ENCODE assay signal across 2 cellular contexts in the genomic region with DNA sequence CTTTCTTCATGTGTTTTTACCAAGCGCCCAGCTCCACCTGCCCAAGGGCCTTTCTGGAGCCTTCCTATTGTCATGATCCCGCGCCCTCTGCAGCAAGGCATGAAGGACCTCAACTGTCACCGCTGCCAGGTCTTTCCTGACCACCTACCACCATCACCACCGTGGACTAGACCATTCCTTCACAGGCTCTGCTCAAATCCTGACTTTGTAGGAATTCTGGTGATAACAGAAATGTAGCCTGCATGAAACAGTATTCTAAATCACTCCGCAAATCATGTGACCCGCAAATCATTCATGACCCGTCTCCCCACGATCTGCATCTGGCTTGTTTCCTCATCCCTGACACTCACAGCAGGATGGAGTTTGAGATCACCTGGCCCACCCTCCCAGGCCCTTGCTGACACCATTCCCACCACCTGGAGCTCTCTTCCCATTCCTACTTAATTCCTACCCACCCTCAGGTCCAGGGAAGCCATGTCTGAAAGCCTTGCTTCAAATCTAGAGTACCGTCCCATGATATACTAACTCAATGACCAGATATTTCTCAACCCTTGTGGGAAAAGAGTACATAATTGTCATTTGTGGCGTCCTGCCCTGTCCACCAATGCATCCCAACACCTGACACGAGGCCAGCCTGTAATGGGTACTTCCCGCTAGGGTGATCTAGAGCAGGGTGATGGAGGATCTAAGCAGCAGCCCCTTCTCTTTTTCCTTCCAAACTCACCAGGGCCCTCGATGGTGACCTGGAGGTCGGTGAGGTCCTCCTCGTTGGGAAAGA.
A peak's percentile ranks its signal among the peaks of the same experiment; 100 is the strongest.
TF ChIP-seq lines count a peak whose summit lies in the region.

No MANE protein-coding gene starts in this region.

TF ChIP-seq in A549, 52 proteins besides CTCF, POLR2A, EP300 and RAD21:
- TF ChIP-seq, protein P1, sequence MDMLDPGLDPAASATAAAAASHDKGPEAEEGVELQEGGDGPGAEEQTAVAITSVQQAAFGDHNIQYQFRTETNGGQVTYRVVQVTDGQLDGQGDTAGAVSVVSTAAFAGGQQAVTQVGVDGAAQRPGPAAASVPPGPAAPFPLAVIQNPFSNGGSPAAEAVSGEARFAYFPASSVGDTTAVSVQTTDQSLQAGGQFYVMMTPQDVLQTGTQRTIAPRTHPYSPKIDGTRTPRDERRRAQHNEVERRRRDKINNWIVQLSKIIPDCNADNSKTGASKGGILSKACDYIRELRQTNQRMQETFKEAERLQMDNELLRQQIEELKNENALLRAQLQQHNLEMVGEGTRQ (IDR thresholded peaks at IDR 0.05) = no peak
- TF ChIP-seq JUN (IDR thresholded peaks at IDR 0.05) = peak in 1 of 2 experiments; percentile 42; a peak in 2 of 5 replicates

TF ChIP-seq in K562, 482 proteins besides CTCF, POLR2A, EP300 and RAD21 (continues in another document):
- TF ChIP-seq KAT7 (CRISPR knock-in tag; IDR thresholded peaks at IDR 0.05; ENCODE audit: borderline replicate concordance) (no peak), SIN3A (IDR thresholded peaks at IDR 0.05; ENCODE audit: borderline replicate concordance in 2 of 2, control insufficient read depth in 1 of 2, low read depth in 2 of 2, low read length in 2 of 2) (peak in 1 of 2 experiments; percentile 45; a peak in 2 of 4 replicates), ZNF551 (CRISPR knock-in tag; IDR thresholded peaks at IDR 0.05) (no peak), SP1 (CRISPR knock-in tag; IDR thresholded peaks at IDR 0.05) (peak; percentile 48; the same call in 1 of the 2 replicates), ZC3H4 (CRISPR knock-in tag; IDR thresholded peaks at IDR 0.05; ENCODE audit: borderline replicate concordance) (peak; percentile 45; the same call in 1 of the 2 replicates), MTA1 (IDR thresholded peaks at IDR 0.05; ENCODE audit: borderline replicate concordance) (no peak), ZNF143 (CRISPR knock-in tag; IDR thresholded peaks at IDR 0.05) (peak; percentile 21; the same call in 1 of the 2 replicates), RBFOX2 (IDR thresholded peaks at IDR 0.05; ENCODE audit: low read depth, low read length) (peak; percentile 4; the same call in 1 of the 2 replicates), FOXP1 (CRISPR knock-in tag; IDR thresholded peaks at IDR 0.05) (0 out of 2 replicates have a peak, but pooled peaks have one; percentile 34), ZNF76 (CRISPR knock-in tag; IDR thresholded peaks at IDR 0.05; ENCODE audit: borderline replicate concordance) (no peak), XRCC5 (IDR thresholded peaks at IDR 0.05; ENCODE audit: low read depth, low read length) (0 out of 2 replicates have a peak, but pooled peaks have one; percentile 22), CXXC5 (CRISPR knock-in tag; IDR thresholded peaks at IDR 0.05) (no peak), ZNF217 (CRISPR knock-in tag; IDR thresholded peaks at IDR 0.05) (no peak), CSDE1 (IDR thresholded peaks at IDR 0.05) (no peak), KDM5B (IDR thresholded peaks at IDR 0.05; ENCODE audit: insufficient replicate concordance, low read depth, low read length) (peak; percentile 30), CHD1 (IDR thresholded peaks at IDR 0.05; ENCODE audit: low read length) (peak; percentile 18), RBM39 (optimal IDR thresholded peaks at IDR 0.05; ENCODE audit: low read depth, low read length) (peak; percentile 60), ZNF830 (CRISPR knock-in tag; IDR thresholded peaks at IDR 0.05) (no peak), TAF1 (IDR thresholded peaks at IDR 0.05; ENCODE audit: control insufficient read depth, extremely low read depth, insufficient read depth, low read length, severe bottlenecking) (no peak), ZNF41 (CRISPR knock-in tag; conservative IDR thresholded peaks at IDR 0.05) (no peak), HNRNPLL (IDR thresholded peaks at IDR 0.05; ENCODE audit: low read depth, low read length, poor library complexity, severe bottlenecking) (no peak), TEAD1 (CRISPR knock-in tag; IDR thresholded peaks at IDR 0.05) (peak in 1 of 2 experiments; percentile 72; a peak in 2 of 4 replicates), CEBPB (tag; IDR thresholded peaks at IDR 0.05) (0 out of 2 replicates have a peak, but pooled peaks have one; percentile 23), MXI1 (IDR thresholded peaks at IDR 0.05; ENCODE audit: low read depth, low read length) (no peak), RCOR1 (IDR thresholded peaks at IDR 0.05; ENCODE audit: borderline replicate concordance in 1 of 2, low read depth in 2 of 2, low read length in 2 of 2) (no peak), PYGO2 (tag; IDR thresholded peaks at IDR 0.05) (no peak), FOXK1 (CRISPR knock-in tag; IDR thresholded peaks at IDR 0.05; ENCODE audit: borderline replicate concordance) (peak; percentile 13; the same call in 1 of the 2 replicates), ZNF764 (CRISPR knock-in tag; IDR thresholded peaks at IDR 0.05; ENCODE audit: low read depth) (no peak), MYC (IDR thresholded peaks at IDR 0.05; ENCODE audit: low read depth, low read length) (0 out of 2 replicates have a peak, but pooled peaks have one; percentile 22), MYC (CRISPR knock-in tag; IDR thresholded peaks at IDR 0.05; ENCODE audit: borderline replicate concordance, low read depth) (no peak), BDP1 (IDR thresholded peaks at IDR 0.05; ENCODE audit: insufficient read depth, insufficient read length) (no peak), EWSR1 (IDR thresholded peaks at IDR 0.05; ENCODE audit: borderline replicate concordance, low read depth, partially characterized antibody) (no peak), MCM3 (IDR thresholded peaks at IDR 0.05) (no peak)
- TF ChIP-seq, protein P2, sequence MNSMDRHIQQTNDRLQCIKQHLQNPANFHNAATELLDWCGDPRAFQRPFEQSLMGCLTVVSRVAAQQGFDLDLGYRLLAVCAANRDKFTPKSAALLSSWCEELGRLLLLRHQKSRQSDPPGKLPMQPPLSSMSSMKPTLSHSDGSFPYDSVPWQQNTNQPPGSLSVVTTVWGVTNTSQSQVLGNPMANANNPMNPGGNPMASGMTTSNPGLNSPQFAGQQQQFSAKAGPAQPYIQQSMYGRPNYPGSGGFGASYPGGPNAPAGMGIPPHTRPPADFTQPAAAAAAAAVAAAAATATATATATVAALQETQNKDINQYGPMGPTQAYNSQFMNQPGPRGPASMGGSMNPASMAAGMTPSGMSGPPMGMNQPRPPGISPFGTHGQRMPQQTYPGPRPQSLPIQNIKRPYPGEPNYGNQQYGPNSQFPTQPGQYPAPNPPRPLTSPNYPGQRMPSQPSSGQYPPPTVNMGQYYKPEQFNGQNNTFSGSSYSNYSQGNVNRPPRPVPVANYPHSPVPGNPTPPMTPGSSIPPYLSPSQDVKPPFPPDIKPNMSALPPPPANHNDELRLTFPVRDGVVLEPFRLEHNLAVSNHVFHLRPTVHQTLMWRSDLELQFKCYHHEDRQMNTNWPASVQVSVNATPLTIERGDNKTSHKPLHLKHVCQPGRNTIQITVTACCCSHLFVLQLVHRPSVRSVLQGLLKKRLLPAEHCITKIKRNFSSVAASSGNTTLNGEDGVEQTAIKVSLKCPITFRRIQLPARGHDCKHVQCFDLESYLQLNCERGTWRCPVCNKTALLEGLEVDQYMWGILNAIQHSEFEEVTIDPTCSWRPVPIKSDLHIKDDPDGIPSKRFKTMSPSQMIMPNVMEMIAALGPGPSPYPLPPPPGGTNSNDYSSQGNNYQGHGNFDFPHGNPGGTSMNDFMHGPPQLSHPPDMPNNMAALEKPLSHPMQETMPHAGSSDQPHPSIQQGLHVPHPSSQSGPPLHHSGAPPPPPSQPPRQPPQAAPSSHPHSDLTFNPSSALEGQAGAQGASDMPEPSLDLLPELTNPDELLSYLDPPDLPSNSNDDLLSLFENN (IDR thresholded peaks at IDR 0.05; ENCODE audit: low read depth in 2 of 2, low read length in 2 of 2) = no peak
- TF ChIP-seq, protein P3, sequence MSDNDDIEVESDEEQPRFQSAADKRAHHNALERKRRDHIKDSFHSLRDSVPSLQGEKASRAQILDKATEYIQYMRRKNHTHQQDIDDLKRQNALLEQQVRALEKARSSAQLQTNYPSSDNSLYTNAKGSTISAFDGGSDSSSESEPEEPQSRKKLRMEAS (CRISPR knock-in tag; IDR thresholded peaks at IDR 0.05) = peak; percentile 44; the same call in 1 of the 2 replicates
- TF ChIP-seq, protein P4, sequence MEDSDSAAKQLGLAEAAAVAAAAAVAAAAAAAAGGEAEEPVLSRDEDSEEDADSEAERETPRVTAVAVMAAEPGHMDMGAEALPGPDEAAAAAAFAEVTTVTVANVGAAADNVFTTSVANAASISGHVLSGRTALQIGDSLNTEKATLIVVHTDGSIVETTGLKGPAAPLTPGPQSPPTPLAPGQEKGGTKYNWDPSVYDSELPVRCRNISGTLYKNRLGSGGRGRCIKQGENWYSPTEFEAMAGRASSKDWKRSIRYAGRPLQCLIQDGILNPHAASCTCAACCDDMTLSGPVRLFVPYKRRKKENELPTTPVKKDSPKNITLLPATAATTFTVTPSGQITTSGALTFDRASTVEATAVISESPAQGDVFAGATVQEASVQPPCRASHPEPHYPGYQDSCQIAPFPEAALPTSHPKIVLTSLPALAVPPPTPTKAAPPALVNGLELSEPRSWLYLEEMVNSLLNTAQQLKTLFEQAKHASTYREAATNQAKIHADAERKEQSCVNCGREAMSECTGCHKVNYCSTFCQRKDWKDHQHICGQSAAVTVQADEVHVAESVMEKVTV (CRISPR knock-in tag; IDR thresholded peaks at IDR 0.05) = no peak
- TF ChIP-seq, protein P5, sequence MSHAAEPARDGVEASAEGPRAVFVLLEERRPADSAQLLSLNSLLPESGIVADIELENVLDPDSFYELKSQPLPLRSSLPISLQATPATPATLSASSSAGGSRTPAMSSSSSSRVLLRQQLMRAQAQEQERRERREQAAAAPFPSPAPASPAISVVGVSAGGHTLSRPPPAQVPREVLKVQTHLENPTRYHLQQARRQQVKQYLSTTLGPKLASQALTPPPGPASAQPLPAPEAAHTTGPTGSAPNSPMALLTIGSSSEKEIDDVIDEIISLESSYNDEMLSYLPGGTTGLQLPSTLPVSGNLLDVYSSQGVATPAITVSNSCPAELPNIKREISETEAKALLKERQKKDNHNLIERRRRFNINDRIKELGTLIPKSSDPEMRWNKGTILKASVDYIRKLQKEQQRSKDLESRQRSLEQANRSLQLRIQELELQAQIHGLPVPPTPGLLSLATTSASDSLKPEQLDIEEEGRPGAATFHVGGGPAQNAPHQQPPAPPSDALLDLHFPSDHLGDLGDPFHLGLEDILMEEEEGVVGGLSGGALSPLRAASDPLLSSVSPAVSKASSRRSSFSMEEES (CRISPR knock-in tag; IDR thresholded peaks at IDR 0.05) = peak; percentile 67
- TF ChIP-seq, protein P6, sequence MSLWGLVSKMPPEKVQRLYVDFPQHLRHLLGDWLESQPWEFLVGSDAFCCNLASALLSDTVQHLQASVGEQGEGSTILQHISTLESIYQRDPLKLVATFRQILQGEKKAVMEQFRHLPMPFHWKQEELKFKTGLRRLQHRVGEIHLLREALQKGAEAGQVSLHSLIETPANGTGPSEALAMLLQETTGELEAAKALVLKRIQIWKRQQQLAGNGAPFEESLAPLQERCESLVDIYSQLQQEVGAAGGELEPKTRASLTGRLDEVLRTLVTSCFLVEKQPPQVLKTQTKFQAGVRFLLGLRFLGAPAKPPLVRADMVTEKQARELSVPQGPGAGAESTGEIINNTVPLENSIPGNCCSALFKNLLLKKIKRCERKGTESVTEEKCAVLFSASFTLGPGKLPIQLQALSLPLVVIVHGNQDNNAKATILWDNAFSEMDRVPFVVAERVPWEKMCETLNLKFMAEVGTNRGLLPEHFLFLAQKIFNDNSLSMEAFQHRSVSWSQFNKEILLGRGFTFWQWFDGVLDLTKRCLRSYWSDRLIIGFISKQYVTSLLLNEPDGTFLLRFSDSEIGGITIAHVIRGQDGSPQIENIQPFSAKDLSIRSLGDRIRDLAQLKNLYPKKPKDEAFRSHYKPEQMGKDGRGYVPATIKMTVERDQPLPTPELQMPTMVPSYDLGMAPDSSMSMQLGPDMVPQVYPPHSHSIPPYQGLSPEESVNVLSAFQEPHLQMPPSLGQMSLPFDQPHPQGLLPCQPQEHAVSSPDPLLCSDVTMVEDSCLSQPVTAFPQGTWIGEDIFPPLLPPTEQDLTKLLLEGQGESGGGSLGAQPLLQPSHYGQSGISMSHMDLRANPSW (CRISPR knock-in tag; IDR thresholded peaks at IDR 0.05) = no peak
- TF ChIP-seq, protein P7, sequence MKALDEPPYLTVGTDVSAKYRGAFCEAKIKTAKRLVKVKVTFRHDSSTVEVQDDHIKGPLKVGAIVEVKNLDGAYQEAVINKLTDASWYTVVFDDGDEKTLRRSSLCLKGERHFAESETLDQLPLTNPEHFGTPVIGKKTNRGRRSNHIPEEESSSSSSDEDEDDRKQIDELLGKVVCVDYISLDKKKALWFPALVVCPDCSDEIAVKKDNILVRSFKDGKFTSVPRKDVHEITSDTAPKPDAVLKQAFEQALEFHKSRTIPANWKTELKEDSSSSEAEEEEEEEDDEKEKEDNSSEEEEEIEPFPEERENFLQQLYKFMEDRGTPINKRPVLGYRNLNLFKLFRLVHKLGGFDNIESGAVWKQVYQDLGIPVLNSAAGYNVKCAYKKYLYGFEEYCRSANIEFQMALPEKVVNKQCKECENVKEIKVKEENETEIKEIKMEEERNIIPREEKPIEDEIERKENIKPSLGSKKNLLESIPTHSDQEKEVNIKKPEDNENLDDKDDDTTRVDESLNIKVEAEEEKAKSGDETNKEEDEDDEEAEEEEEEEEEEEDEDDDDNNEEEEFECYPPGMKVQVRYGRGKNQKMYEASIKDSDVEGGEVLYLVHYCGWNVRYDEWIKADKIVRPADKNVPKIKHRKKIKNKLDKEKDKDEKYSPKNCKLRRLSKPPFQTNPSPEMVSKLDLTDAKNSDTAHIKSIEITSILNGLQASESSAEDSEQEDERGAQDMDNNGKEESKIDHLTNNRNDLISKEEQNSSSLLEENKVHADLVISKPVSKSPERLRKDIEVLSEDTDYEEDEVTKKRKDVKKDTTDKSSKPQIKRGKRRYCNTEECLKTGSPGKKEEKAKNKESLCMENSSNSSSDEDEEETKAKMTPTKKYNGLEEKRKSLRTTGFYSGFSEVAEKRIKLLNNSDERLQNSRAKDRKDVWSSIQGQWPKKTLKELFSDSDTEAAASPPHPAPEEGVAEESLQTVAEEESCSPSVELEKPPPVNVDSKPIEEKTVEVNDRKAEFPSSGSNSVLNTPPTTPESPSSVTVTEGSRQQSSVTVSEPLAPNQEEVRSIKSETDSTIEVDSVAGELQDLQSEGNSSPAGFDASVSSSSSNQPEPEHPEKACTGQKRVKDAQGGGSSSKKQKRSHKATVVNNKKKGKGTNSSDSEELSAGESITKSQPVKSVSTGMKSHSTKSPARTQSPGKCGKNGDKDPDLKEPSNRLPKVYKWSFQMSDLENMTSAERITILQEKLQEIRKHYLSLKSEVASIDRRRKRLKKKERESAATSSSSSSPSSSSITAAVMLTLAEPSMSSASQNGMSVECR (CRISPR knock-in tag; IDR thresholded peaks at IDR 0.05) = peak; percentile 69
- TF ChIP-seq, protein P8, sequence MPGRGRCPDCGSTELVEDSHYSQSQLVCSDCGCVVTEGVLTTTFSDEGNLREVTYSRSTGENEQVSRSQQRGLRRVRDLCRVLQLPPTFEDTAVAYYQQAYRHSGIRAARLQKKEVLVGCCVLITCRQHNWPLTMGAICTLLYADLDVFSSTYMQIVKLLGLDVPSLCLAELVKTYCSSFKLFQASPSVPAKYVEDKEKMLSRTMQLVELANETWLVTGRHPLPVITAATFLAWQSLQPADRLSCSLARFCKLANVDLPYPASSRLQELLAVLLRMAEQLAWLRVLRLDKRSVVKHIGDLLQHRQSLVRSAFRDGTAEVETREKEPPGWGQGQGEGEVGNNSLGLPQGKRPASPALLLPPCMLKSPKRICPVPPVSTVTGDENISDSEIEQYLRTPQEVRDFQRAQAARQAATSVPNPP (IDR thresholded peaks at IDR 0.05; ENCODE audit: borderline replicate concordance, insufficient read depth, insufficient read length) = no peak
